Comparison of ENCODE assay signal across 19 cellular contexts in the genomic region with DNA sequence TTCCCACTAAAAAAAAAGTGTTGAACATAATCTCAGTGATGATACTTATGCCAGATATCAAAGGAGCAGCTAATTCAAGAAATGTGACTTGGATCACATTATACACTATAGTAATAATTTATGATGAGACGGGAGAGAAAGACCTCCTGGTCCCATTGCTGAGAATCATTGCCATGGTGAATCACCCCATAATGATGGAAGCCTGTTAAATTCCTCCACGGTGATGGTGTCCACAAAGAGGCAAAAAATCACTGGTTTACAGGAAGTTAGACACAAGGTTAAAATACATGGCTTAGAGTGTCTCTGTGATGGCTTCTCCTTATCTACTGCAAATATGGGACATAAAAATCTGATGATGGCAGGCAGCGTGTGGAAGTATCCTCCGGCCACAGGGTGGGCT.
A peak's percentile ranks its signal among the peaks of the same experiment; 100 is the strongest.
DNase-seq lines count a peak whose midpoint lies in the region; ATAC-seq and TF ChIP-seq lines count a peak whose summit lies in the region.
"Had no signal": no experiment of that assay in that cellular context is flagged by ENCODE, and none has a peak within 500 bp of the region (broad histone marks: within the 10 kb centered on the region; RNA-seq: fewer than 3 reads in every experiment).

No MANE protein-coding gene starts in this region.

- no peaks in the 10 kb centered on the region for H3K4me1 ChIP-seq in spleen

- H3K27me3 ChIP-seq in spleen (replicated peaks in 1 of 7), result no peaks in the 10 kb centered on the region

- intact Hi-C loops in spleen (cut with DNase I; ENCODE audit: low total_unique reads), result no loop called here

- ATAC-seq in HG02763 (IDR thresholded peaks at IDR 0.05; ENCODE audit: unreplicated experiment), result no peak
- ATAC-seq: PC-3, SK-N-SH treated with all-trans-retinoic acid at 6 μM for 48 hours, T-cell had no signal

- DNase-seq in ELR (ENCODE audit: low read depth), result peak; percentile 14
- peak; percentile 52 for DNase-seq in NCI-H226
- peak; percentile 33 for DNase-seq in glomerular visceral epithelial cell (ENCODE audit: extremely low spot score)
- DNase-seq in NCI-H446 (lab: John Stamatoyannopoulos, UW), result no peak
- DNase-seq in NCI-H1048 (lab: John Stamatoyannopoulos, UW), result no peak
- no peak for DNase-seq in spleen
- DNase-seq: H7, Kasumi-1, NCI-H1105 treated with DMSO at 0.1 percent for 48 hours, NCI-H1694, NCI-H2081 treated with DMSO at 0.1 percent for 48 hours, NCI-H524, NCI-H82, PC-3, SIG-M5, T-cell had no signal

- no peak overlapping the region for H3K27ac ChIP-seq in spleen
- H3K27ac ChIP-seq: RWPE1 had no signal

- TF ChIP-seq CTCF in spleen (IDR thresholded peaks at IDR 0.05 in 8 of 11, conservative IDR thresholded peaks at IDR 0.05 in 3 of 11), result no peak

- H3K9me3 ChIP-seq in spleen, result peaks cover 0 to 4% (median 0%) of the 10 kb centered on the region in 8 donors

- no peaks in the 10 kb centered on the region for H3K36me3 ChIP-seq in spleen

- no peak for TF ChIP-seq POLR2A in spleen (IDR thresholded peaks at IDR 0.05)

- 88 to 95% (median 92%) methylated on average over 4 of the region's 4 CpGs for whole genome bisulfite sequencing in spleen, 5 donors

- H3K4me3 ChIP-seq in spleen, result no peak overlapping the region

Comparison
In these comparisons a context has a peak if more than half of its experiments do, and no peak if none do; other contexts are left out.
1. DNase-seq: peak in ELR (single experiment), NCI-H226 (single experiment) and glomerular visceral epithelial cell (single experiment); none in NCI-H446 (0 of 2), NCI-H1048 (single experiment) and spleen (single experiment).